Comparison of ENCODE assay signal across 1 cellular context in genomic region chr1:23909412-23909811, GRCh38.
TF ChIP-seq lines count a peak whose summit lies in the region.

No MANE protein-coding gene starts in this region.

TF ChIP-seq in HepG2, 621 proteins besides CTCF, POLR2A, EP300 and RAD21:
- TF ChIP-seq MXD4 (CRISPR knock-in tag; IDR thresholded peaks at IDR 0.05): no peak
- TF ChIP-seq AHDC1 (CRISPR knock-in tag; IDR thresholded peaks at IDR 0.05; ENCODE audit: borderline replicate concordance): no peak
- TF ChIP-seq ZNF569 (CRISPR knock-in tag; IDR thresholded peaks at IDR 0.05; ENCODE audit: borderline replicate concordance): no peak
- no peak for TF ChIP-seq NR0B2 (CRISPR knock-in tag; IDR thresholded peaks at IDR 0.05)
- no peak for TF ChIP-seq GZF1 (CRISPR knock-in tag; IDR thresholded peaks at IDR 0.05)
- no peak for TF ChIP-seq TFDP2 (CRISPR knock-in tag; IDR thresholded peaks at IDR 0.05)
- TF ChIP-seq MIER3 (CRISPR knock-in tag; IDR thresholded peaks at IDR 0.05; ENCODE audit: borderline replicate concordance): no peak
- no peak for TF ChIP-seq ZNF839 (CRISPR knock-in tag; IDR thresholded peaks at IDR 0.05; ENCODE audit: borderline replicate concordance)
- TF ChIP-seq, protein P1, sequence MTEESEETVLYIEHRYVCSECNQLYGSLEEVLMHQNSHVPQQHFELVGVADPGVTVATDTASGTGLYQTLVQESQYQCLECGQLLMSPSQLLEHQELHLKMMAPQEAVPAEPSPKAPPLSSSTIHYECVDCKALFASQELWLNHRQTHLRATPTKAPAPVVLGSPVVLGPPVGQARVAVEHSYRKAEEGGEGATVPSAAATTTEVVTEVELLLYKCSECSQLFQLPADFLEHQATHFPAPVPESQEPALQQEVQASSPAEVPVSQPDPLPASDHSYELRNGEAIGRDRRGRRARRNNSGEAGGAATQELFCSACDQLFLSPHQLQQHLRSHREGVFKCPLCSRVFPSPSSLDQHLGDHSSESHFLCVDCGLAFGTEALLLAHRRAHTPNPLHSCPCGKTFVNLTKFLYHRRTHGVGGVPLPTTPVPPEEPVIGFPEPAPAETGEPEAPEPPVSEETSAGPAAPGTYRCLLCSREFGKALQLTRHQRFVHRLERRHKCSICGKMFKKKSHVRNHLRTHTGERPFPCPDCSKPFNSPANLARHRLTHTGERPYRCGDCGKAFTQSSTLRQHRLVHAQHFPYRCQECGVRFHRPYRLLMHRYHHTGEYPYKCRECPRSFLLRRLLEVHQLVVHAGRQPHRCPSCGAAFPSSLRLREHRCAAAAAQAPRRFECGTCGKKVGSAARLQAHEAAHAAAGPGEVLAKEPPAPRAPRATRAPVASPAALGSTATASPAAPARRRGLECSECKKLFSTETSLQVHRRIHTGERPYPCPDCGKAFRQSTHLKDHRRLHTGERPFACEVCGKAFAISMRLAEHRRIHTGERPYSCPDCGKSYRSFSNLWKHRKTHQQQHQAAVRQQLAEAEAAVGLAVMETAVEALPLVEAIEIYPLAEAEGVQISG (CRISPR knock-in tag; IDR thresholded peaks at IDR 0.05): no peak
- TF ChIP-seq, protein P2, sequence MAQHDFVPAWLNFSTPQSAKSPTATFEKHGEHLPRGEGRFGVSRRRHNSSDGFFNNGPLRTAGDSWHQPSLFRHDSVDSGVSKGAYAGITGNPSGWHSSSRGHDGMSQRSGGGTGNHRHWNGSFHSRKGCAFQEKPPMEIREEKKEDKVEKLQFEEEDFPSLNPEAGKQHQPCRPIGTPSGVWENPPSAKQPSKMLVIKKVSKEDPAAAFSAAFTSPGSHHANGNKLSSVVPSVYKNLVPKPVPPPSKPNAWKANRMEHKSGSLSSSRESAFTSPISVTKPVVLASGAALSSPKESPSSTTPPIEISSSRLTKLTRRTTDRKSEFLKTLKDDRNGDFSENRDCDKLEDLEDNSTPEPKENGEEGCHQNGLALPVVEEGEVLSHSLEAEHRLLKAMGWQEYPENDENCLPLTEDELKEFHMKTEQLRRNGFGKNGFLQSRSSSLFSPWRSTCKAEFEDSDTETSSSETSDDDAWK (CRISPR knock-in tag; IDR thresholded peaks at IDR 0.05): no peak
- TF ChIP-seq SNAPC2 (CRISPR knock-in tag; IDR thresholded peaks at IDR 0.05): no peak
- TF ChIP-seq SRSF1 (optimal IDR thresholded peaks at IDR 0.05; ENCODE audit: low read depth, low read length): no peak
- TF ChIP-seq JUNB (CRISPR knock-in tag; IDR thresholded peaks at IDR 0.05; ENCODE audit: borderline replicate concordance): no peak
- TF ChIP-seq ZBTB39 (CRISPR knock-in tag; IDR thresholded peaks at IDR 0.05): no peak
- no peak for TF ChIP-seq ZNF784 (CRISPR knock-in tag; IDR thresholded peaks at IDR 0.05; ENCODE audit: borderline replicate concordance)
